ENCODE assay signal across 19 cellular contexts in the genomic region with DNA sequence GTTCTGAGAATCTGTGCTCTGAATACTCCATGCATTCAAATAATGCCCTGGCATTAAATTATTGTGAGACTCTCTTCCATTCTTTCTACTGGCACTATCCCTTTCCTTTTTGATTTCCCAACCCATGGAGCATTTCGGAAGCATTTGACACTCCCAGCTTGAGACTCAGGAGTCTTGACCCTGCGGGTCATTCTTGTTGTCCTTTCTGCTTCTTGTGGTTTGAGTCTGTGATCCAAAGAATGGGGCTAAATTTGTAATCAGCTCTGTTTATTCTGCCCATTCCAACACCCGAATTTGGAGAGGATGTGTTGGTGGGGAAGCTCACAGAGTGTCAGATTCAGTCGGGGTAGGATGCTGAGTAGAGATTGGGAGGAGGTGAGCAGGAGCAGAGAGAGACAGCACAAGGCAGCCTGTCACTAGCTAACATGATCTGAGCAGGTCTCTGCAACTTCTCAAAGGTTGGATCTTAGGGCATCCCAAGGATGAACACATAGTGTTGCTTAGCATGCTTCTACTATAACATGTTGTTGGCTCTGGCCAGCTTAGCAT.
DNase-seq lines count a peak whose midpoint lies in the region; ATAC-seq and TF ChIP-seq lines count a peak whose summit lies in the region.
"Had no signal": no experiment of that assay in that cellular context is flagged by ENCODE, and none has a peak within 500 bp of the region (broad histone marks: within the 10 kb centered on the region; RNA-seq: fewer than 3 reads in every experiment).

No MANE protein-coding gene starts in this region.

- H3K4me1 ChIP-seq in GM23338 (ENCODE audit: insufficient read depth), result no peaks in the 10 kb centered on the region

- peaks cover 5% of the 10 kb centered on the region; the same call in 1 of the 3 replicates for H3K9me3 Mint-ChIP-seq in GM23338

- H3K4me1 Mint-ChIP-seq in GM23338, result no peaks in the 10 kb centered on the region
- H3K4me1 Mint-ChIP-seq: IgD-negative memory B cell had no signal

- no peak overlapping the region for H3K4me2 ChIP-seq in GM23338

- no peaks in the 10 kb centered on the region for H3K27me3 ChIP-seq in GM23338 (ENCODE audit: insufficient read depth)

- H3K4me3 ChIP-seq in fibroblast of mammary gland (ENCODE audit: control insufficient read depth, low read depth, low read length) (no peak overlapping the region), GM23338 (no peak overlapping the region)

- intact Hi-C loops in sciatic nerve (cut with DNase I), result no loop called here

- peak; percentile 59 for DNase-seq in EL
- peak; percentile 63 for DNase-seq in M059J (ENCODE audit: low read depth)
- DNase-seq in fibroblast of mammary gland (ENCODE audit: low read depth), result peak; percentile 37
- DNase-seq in sciatic nerve (ENCODE audit: low spot score), result no peak
- DNase-seq in NCI-H146 treated with DMSO at 0.1 percent for 48 hours (lab: John Stamatoyannopoulos, UW; ENCODE audit: unreplicated experiment), result no peak
- DNase-seq in cerebellar nuclear complex (lab: John Stamatoyannopoulos, UW), result no peak
- no peak for DNase-seq in GM23338 (ENCODE audit: low spot score)
- no peak for DNase-seq in GM13976 (ENCODE audit: low spot score)
- DNase-seq: Calu3; CD8-positive, alpha-beta T cell; Karpas-422; NCI-H1105; NCI-H1694; NCI-H510A; NCI-H82; OCI-M1; RPMI8226; SHP77 treated with DMSO at 0.1 percent for 48 hours had no signal

- no peaks in the 10 kb centered on the region for H3K79me2 ChIP-seq in GM23338 (replicated peaks; ENCODE audit: insufficient read depth)

- no peak overlapping the region for H3K27ac Mint-ChIP-seq in GM23338
- H3K27ac Mint-ChIP-seq: CD8-positive, alpha-beta T cell; IgD-negative memory B cell had no signal

- H3F3A ChIP-seq in GM23338 (replicated peaks; ENCODE audit: low read depth), result no peaks in the 10 kb centered on the region

- H3K27ac ChIP-seq in GM23338 (ENCODE audit: low read depth), result no peak overlapping the region

- no peak overlapping the region for H2AFZ ChIP-seq in GM23338

- TF ChIP-seq CTCF in fibroblast of mammary gland (conservative IDR thresholded peaks at IDR 0.05; ENCODE audit: control insufficient read depth, insufficient read depth, low read depth, low read length) (no peak), GM23338 (conservative IDR thresholded peaks at IDR 0.05; ENCODE audit: low read depth in 2 of 2) (no peak), GM13976 (IDR thresholded peaks at IDR 0.05; ENCODE audit: borderline replicate concordance, control extremely low read depth, extremely low read depth, insufficient read depth, missing control alignments) (no peak)

- H3K9me2 ChIP-seq in GM23338 (ENCODE audit: insufficient read depth), result 0 out of 2 replicates have a peak, but pooled peaks cover 5% of the 10 kb centered on the region

- ATAC-seq in sciatic nerve, result peak; percentile 88
- no peak for ATAC-seq in GM23338
- ATAC-seq: CD8-positive, alpha-beta T cell had no signal

- in situ Hi-C loops in GM13976 (cut with MboI; ENCODE audit: low sequenced_read_pairs, unreplicated experiment), result no loop called here

- no peaks in the 10 kb centered on the region for H3K27me3 Mint-ChIP-seq in GM23338 (ENCODE audit: insufficient read depth, low read depth, poor library complexity)
- H3K27me3 Mint-ChIP-seq: IgD-negative memory B cell had no signal

- 0 out of 3 replicates have a peak, but pooled peaks cover 2% of the 10 kb centered on the region for H3K36me3 Mint-ChIP-seq in GM23338 (ENCODE audit: low read depth)
- H3K36me3 Mint-ChIP-seq: CD8-positive, alpha-beta T cell; IgD-negative memory B cell had no signal

- H3K4me3 Mint-ChIP-seq in GM23338, result no peak overlapping the region
- H3K4me3 Mint-ChIP-seq: CD8-positive, alpha-beta T cell; IgD-negative memory B cell had no signal

- H3K36me3 ChIP-seq in GM23338 (ENCODE audit: insufficient read depth), result no peaks in the 10 kb centered on the region

- no peaks in the 10 kb centered on the region for H4K20me1 ChIP-seq in GM23338 (replicated peaks; ENCODE audit: insufficient read depth)

TF ChIP-seq in GM23338, 12 proteins besides CTCF, POLR2A, EP300 and RAD21 (continues in another document):
- TF ChIP-seq NANOG (IDR thresholded peaks at IDR 0.05; ENCODE audit: borderline replicate concordance) (no peak), ZNF331 (CRISPR knock-in tag; IDR thresholded peaks at IDR 0.05; ENCODE audit: low read depth) (no peak), POLR2AphosphoS5 (IDR thresholded peaks at IDR 0.05; ENCODE audit: low read depth) (no peak), EZH2 (IDR thresholded peaks at IDR 0.05; ENCODE audit: low read depth, unreplicated experiment) (no peak)
- TF ChIP-seq, protein P1, sequence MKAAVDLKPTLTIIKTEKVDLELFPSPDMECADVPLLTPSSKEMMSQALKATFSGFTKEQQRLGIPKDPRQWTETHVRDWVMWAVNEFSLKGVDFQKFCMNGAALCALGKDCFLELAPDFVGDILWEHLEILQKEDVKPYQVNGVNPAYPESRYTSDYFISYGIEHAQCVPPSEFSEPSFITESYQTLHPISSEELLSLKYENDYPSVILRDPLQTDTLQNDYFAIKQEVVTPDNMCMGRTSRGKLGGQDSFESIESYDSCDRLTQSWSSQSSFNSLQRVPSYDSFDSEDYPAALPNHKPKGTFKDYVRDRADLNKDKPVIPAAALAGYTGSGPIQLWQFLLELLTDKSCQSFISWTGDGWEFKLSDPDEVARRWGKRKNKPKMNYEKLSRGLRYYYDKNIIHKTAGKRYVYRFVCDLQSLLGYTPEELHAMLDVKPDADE (IDR thresholded peaks at IDR 0.05), result no peak
- TF ChIP-seq, protein P2, sequence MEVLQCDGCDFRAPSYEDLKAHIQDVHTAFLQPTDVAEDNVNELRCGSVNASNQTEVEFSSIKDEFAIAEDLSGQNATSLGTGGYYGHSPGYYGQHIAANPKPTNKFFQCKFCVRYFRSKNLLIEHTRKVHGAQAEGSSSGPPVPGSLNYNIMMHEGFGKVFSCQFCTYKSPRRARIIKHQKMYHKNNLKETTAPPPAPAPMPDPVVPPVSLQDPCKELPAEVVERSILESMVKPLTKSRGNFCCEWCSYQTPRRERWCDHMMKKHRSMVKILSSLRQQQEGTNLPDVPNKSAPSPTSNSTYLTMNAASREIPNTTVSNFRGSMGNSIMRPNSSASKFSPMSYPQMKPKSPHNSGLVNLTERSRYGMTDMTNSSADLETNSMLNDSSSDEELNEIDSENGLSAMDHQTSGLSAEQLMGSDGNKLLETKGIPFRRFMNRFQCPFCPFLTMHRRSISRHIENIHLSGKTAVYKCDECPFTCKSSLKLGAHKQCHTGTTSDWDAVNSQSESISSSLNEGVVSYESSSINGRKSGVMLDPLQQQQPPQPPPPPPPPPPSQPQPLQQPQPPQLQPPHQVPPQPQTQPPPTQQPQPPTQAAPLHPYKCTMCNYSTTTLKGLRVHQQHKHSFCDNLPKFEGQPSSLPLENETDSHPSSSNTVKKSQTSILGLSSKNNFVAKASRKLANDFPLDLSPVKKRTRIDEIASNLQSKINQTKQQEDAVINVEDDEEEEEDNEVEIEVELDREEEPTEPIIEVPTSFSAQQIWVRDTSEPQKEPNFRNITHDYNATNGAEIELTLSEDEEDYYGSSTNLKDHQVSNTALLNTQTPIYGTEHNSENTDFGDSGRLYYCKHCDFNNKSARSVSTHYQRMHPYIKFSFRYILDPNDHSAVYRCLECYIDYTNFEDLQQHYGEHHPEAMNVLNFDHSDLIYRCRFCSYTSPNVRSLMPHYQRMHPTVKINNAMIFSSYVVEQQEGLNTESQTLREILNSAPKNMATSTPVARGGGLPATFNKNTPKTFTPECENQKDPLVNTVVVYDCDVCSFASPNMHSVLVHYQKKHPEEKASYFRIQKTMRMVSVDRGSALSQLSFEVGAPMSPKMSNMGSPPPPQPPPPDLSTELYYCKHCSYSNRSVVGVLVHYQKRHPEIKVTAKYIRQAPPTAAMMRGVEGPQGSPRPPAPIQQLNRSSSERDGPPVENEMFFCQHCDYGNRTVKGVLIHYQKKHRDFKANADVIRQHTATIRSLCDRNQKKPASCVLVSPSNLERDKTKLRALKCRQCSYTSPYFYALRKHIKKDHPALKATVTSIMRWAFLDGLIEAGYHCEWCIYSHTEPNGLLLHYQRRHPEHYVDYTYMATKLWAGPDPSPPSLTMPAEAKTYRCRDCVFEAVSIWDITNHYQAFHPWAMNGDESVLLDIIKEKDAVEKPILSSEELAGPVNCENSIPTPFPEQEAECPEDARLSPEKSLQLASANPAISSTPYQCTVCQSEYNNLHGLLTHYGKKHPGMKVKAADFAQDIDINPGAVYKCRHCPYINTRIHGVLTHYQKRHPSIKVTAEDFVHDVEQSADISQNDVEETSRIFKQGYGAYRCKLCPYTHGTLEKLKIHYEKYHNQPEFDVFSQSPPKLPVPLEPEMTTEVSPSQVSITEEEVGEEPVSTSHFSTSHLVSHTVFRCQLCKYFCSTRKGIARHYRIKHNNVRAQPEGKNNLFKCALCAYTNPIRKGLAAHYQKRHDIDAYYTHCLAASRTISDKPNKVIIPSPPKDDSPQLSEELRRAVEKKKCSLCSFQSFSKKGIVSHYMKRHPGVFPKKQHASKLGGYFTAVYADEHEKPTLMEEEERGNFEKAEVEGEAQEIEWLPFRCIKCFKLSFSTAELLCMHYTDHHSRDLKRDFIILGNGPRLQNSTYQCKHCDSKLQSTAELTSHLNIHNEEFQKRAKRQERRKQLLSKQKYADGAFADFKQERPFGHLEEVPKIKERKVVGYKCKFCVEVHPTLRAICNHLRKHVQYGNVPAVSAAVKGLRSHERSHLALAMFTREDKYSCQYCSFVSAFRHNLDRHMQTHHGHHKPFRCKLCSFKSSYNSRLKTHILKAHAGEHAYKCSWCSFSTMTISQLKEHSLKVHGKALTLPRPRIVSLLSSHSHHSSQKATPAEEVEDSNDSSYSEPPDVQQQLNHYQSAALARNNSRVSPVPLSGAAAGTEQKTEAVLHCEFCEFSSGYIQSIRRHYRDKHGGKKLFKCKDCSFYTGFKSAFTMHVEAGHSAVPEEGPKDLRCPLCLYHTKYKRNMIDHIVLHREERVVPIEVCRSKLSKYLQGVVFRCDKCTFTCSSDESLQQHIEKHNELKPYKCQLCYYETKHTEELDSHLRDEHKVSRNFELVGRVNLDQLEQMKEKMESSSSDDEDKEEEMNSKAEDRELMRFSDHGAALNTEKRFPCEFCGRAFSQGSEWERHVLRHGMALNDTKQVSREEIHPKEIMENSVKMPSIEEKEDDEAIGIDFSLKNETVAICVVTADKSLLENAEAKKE (CRISPR knock-in tag; IDR thresholded peaks at IDR 0.05), result no peak

Comparison
In these comparisons a context has a peak if more than half of its experiments do, and no peak if none do; other contexts are left out.
1. DNase-seq: peak in EL (single experiment), M059J (single experiment) and fibroblast of mammary gland (single experiment); none in sciatic nerve (single experiment), NCI-H146 treated with DMSO at 0.1 percent for 48 hours (single experiment), cerebellar nuclear complex (0 of 2), GM23338 (single experiment) and GM13976 (single experiment).